Comparison of ENCODE assay signal across 15 cellular contexts in genomic region chr11:86475027-86475426, GRCh38.
"Had no signal": no experiment of that assay in that cellular context is flagged by ENCODE, and none has a peak within 500 bp of the region (broad histone marks: within the 10 kb centered on the region; RNA-seq: fewer than 3 reads in every experiment).

No MANE protein-coding gene starts in this region.

- H3K9me3 ChIP-seq: tibial nerve had no signal

- DNase-seq: activated CD4-positive, alpha-beta memory T cell treated with anti-CD3 and anti-CD28 coated beads, Interleukin-2, amount 10 ng/mL, durations not matched to agents 7 days and 5 days; activated CD4-positive, alpha-beta T cell treated with anti-CD3 and anti-CD28 coated beads for 1 hour; activated gamma-delta T cell treated with Interleukin-2 at 50 U/mL for 16 hours; activated naive CD8-positive, alpha-beta T cell treated with anti-CD3 and anti-CD28 coated beads for 36 hours; activated T-cell treated with anti-CD3 and anti-CD28 coated beads, Interleukin-2, amount 50 U/mL, for 72 hours; aorta; effector memory CD4-positive, alpha-beta T cell; occipital lobe; stimulated activated CD4-positive, alpha-beta T cell treated with anti-CD3 and anti-CD28 coated beads, Interleukin-4, amount 100 ng/mL, for 4 hours; stimulated activated naive CD8-positive, alpha-beta T cell treated with anti-CD3 and anti-CD28 coated beads, Interleukin-15, amount 100 ng/mL, for 72 hours; T-cell; T1000 had no signal

- H3K4me3 ChIP-seq: lung, tibial nerve had no signal

- H3K27me3 ChIP-seq: tibial nerve had no signal

- H3K36me3 ChIP-seq: tibial nerve had no signal

- ATAC-seq: activated T-cell treated with anti-CD3 and anti-CD28 coated beads, Interleukin-2, amount 50 U/mL, for 72 hours; natural killer cell treated with Interleukin-12 subunit alpha and Interleukin-12 subunit beta and Interleukin-15 and Interleukin-18, amount 100 ng/mL, for 72 hours; stimulated activated naive CD8-positive, alpha-beta T cell treated with anti-CD3 and anti-CD28 coated beads, Interleukin-15, amount 100 ng/mL, for 72 hours; T-cell had no signal
